ENCODE assay signal across 12 cellular contexts in genomic region chr2:182593394-182593707, GRCh38.
A peak's percentile ranks its signal among the peaks of the same experiment; 100 is the strongest.
DNase-seq lines count a peak whose midpoint lies in the region; ATAC-seq and TF ChIP-seq lines count a peak whose summit lies in the region.
"Had no signal": no experiment of that assay in that cellular context is flagged by ENCODE, and none has a peak within 500 bp of the region (broad histone marks: within the 10 kb centered on the region; RNA-seq: fewer than 3 reads in every experiment).

No MANE protein-coding gene starts in this region.

- H3K4me3 ChIP-seq in AG04449 (ENCODE audit: low read depth, low read length) (no peak overlapping the region), HFF-Myc (replicated peaks; ENCODE audit: low read depth, low read length) (no peak overlapping the region), WERI-Rb-1 (ENCODE audit: low read depth, low read length) (no peak overlapping the region)
- H3K4me3 ChIP-seq: heart right ventricle had no signal

- no peak overlapping the region for H3K27ac ChIP-seq in WERI-Rb-1
- H3K27ac ChIP-seq: heart right ventricle had no signal

- POLR2A ChIA-PET in AG04449 (lab: Yijun Ruan, JAX), result no interaction called here

- no peaks in the 10 kb centered on the region for H3K36me3 ChIP-seq in WERI-Rb-1
- H3K36me3 ChIP-seq: heart right ventricle had no signal

- CTCF ChIA-PET in AG04449 (lab: Yijun Ruan, JAX), result no interaction called here

- H3K27me3 ChIP-seq in WERI-Rb-1 (ENCODE audit: insufficient read depth, low read depth, severe bottlenecking), result no peaks in the 10 kb centered on the region
- H3K27me3 ChIP-seq: heart right ventricle had no signal

- DNase-seq in AG04449 (ENCODE audit: low read depth, low spot score) (peak; percentile 42), HFF-Myc (ENCODE audit: extremely low read depth, low read depth) (peak; percentile 78), WERI-Rb-1 (peak; percentile 26), foreskin melanocyte (peak; percentile 17), activated T-cell treated with anti-CD3 and anti-CD28 coated beads for 4 hours (no peak), cardiac septum (ENCODE audit: low spot score) (no peak)
- DNase-seq: heart right ventricle; NCI-H1417 treated with DMSO at 0.1 percent for 48 hours; SHP77; stimulated activated CD4-positive, alpha-beta T cell treated with anti-CD3 and anti-CD28 coated beads, Interleukin-1b, Interleukin-23, amount 100 ng/mL, for 48 hours had no signal

- TF ChIP-seq CTCF in AG04449 (IDR thresholded peaks at IDR 0.05; ENCODE audit: insufficient read depth, low read length, missing control alignments), result no peak
- TF ChIP-seq CTCF in HFF-Myc (IDR thresholded peaks at IDR 0.05; ENCODE audit: low read depth, low read length, missing control alignments), result no peak
- no peak for TF ChIP-seq CTCF in WERI-Rb-1 (IDR thresholded peaks at IDR 0.05; ENCODE audit: low read depth, low read length)

- intact Hi-C loops in cardiac septum (cut with DNase I), result no loop called here

- no peaks in the 10 kb centered on the region for H3K9me3 ChIP-seq in WERI-Rb-1 (ENCODE audit: severe bottlenecking)
- H3K9me3 ChIP-seq: heart right ventricle had no signal

- ATAC-seq in HG03139 (IDR thresholded peaks at IDR 0.05; ENCODE audit: unreplicated experiment), result no peak
- no peak for ATAC-seq in HG02763 (IDR thresholded peaks at IDR 0.05; ENCODE audit: unreplicated experiment)
- ATAC-seq: heart right ventricle had no signal

Comparison
In these comparisons a context has a peak if more than half of its experiments do, and no peak if none do; other contexts are left out.
1. DNase-seq: peak in AG04449 (single experiment), HFF-Myc (single experiment), WERI-Rb-1 (single experiment) and foreskin melanocyte (single experiment); none in activated T-cell treated with anti-CD3 and anti-CD28 coated beads for 4 hours (single experiment) and cardiac septum (single experiment).